ENCODE assay signal across 9 cellular contexts in the genomic region with DNA sequence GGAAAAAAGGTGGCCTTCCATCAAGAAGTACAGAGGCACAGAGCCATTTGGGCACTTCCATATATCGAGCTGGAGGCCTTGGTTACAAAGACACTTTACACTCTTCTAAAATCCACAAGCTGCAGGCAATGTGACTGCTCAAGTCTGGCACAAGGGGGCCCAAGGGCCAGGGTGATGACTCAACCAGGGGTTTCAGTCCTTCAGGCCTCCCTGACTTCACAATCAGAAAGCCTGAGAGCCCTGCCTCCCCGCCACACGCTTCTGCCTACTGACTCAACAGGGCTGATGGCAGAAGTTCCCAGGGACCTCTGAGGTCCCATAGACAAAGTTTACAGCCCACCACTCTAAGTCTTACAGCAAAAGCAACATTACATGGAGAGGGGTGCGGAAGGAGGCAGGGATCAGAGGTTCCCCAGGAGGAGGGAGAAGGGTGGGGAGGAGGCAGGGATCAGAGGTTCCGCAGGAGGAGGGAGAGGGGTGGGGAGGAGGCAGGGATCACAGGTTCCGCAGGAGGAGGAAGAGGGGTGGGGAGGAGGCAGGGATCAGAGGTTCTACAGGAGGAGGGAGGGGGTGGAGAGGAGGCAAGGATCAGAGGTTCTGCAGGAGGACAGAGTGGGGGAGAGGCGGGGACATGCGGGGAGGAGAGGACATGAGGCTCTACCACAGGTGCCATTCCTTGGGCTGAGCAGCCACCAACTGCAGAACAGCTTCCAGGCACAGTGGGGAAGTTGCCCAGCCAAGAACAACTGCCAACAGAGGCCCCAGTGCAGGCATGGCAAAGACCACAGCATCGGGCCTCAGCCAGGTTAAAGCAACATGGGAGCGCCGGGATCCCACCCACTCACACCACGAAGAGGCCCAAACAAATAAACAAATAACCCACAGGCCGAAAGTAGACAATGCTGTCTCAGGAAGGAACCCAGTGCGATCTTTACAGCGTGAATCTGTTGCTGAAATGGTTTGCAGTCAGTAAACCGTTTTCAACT. TPM values are rescaled to one million over a fixed set of nuclear protein-coding genes. Genes with fewer than 3 reads are reported as not detected.
DNase-seq lines count a peak whose midpoint lies in the region; ATAC-seq and TF ChIP-seq lines count a peak whose summit lies in the region.
"Had no signal": no experiment of that assay in that cellular context is flagged by ENCODE, and none has a peak within 500 bp of the region (broad histone marks: within the 10 kb centered on the region; RNA-seq: fewer than 3 reads in every experiment).

No MANE protein-coding gene starts in this region.

- peaks cover 47% of the 10 kb centered on the region for H3K4me1 Mint-ChIP-seq in endothelial cell (ENCODE audit: unreplicated experiment)
- peaks cover 40% of the 10 kb centered on the region for H3K4me1 Mint-ChIP-seq in stimulated activated memory B cell treated with anti-CD40 and anti-IgM and Interleukin-4, amounts not matched to agents 10 μg/mL and 1 μg/mL and 100 μg/mL, for 72 hours

- no peak for TF ChIP-seq CTCF in endothelial cell (IDR thresholded peaks at IDR 0.05; ENCODE audit: unreplicated experiment)

- peak overlapping the region; percentile 17 for H3K27ac Mint-ChIP-seq in endothelial cell (ENCODE audit: unreplicated experiment)
- peak overlapping the region; percentile 82 for H3K27ac Mint-ChIP-seq in stimulated activated memory B cell treated with anti-CD40 and anti-IgM and Interleukin-4, amounts not matched to agents 10 μg/mL and 1 μg/mL and 100 μg/mL, for 72 hours
- H3K27ac Mint-ChIP-seq: T-cell had no signal

- no peaks in the 10 kb centered on the region for H3K9me3 Mint-ChIP-seq in endothelial cell (ENCODE audit: unreplicated experiment)
- H3K9me3 Mint-ChIP-seq in stimulated activated memory B cell treated with anti-CD40 and anti-IgM and Interleukin-4, amounts not matched to agents 10 μg/mL and 1 μg/mL and 100 μg/mL, for 72 hours: no peaks in the 10 kb centered on the region
- H3K9me3 Mint-ChIP-seq: T-cell had no signal

- peak; percentile 87 for DNase-seq in RPMI7951 (ENCODE audit: low read depth)
- DNase-seq in endothelial cell (ENCODE audit: low spot score): no peak
- DNase-seq in germinal center (ENCODE audit: low spot score): no peak
- no peak for DNase-seq in NCI-H1694 (lab: John Stamatoyannopoulos, UW)
- DNase-seq in DMS79 treated with DMSO at 0.1 percent for 48 hours (lab: John Stamatoyannopoulos, UW): no peak

- H3K27me3 Mint-ChIP-seq in endothelial cell (ENCODE audit: unreplicated experiment): peaks cover 3% of the 10 kb centered on the region
- H3K27me3 Mint-ChIP-seq in stimulated activated memory B cell treated with anti-CD40 and anti-IgM and Interleukin-4, amounts not matched to agents 10 μg/mL and 1 μg/mL and 100 μg/mL, for 72 hours: no peaks in the 10 kb centered on the region
- H3K27me3 Mint-ChIP-seq: T-cell had no signal

- H3K4me3 Mint-ChIP-seq in endothelial cell (ENCODE audit: unreplicated experiment): no peak overlapping the region
- H3K4me3 Mint-ChIP-seq in stimulated activated memory B cell treated with anti-CD40 and anti-IgM and Interleukin-4, amounts not matched to agents 10 μg/mL and 1 μg/mL and 100 μg/mL, for 72 hours: no peak overlapping the region
- H3K4me3 Mint-ChIP-seq: T-cell had no signal

- ATAC-seq in GM19035 (IDR thresholded peaks at IDR 0.05; ENCODE audit: unreplicated experiment): peak; percentile 93
- ATAC-seq in HG02798 (IDR thresholded peaks at IDR 0.05; ENCODE audit: poor library complexity, unreplicated experiment): peak; percentile 99
- peak; percentile 94 for ATAC-seq in stimulated activated memory B cell treated with anti-CD40 and anti-IgM and Interleukin-4, amounts not matched to agents 10 μg/mL and 1 μg/mL and 100 μg/mL, for 72 hours
- ATAC-seq: T-cell had no signal

- peaks cover 2% of the 10 kb centered on the region for H3K36me3 Mint-ChIP-seq in endothelial cell (ENCODE audit: low read depth, unreplicated experiment)
- peaks cover 66% of the 10 kb centered on the region for H3K36me3 Mint-ChIP-seq in stimulated activated memory B cell treated with anti-CD40 and anti-IgM and Interleukin-4, amounts not matched to agents 10 μg/mL and 1 μg/mL and 100 μg/mL, for 72 hours

RNA-seq across cellular contexts. Expression of a gene that starts 52.0 kb away (rescaled TPM):
- total RNA-seq in RPMI7951 (2014; rRNA removed; shearing (Covaris generic)): 11.1 and 12.6 TPM in 2 replicates
- 17.4 TPM for total RNA-seq in endothelial cell (ENCODE audit: unreplicated experiment)
